Comparison of ENCODE assay signal across 8 cellular contexts in the genomic region with DNA sequence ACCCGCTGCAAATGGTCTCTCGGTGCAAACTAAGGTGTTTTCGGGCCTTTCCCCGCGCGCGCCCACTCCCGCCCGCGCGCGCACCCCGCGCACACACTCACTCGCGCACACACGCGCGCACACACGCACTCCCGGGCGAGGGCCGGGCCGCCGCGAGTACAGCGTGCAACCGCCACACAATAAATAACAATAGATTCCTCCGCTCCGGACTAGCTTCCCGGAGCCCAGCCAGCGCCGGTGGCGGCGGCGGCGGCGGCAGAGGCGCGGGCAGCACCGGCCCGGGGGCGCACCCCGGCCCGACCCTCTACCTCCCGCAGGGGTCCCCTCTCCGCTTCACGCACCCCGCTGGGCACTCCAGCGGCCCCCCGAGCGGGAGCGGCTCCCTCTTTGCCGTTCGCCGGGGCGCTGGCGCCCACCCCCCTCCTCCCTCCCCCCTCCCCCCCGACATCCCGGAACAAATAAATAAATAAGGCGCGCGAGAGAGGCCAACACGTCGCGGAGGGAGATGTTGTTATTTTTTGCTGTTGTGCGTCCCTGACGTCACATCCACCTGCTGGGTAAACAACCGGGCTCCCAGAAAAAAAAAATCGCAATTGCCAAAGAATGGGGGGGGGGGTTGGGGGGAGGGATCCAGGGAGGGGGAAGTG. TPM values are rescaled to one million over a fixed set of nuclear protein-coding genes. Genes with fewer than 3 reads are reported as not detected.
DNase-seq lines count a peak whose midpoint lies in the region; ATAC-seq, FAIRE-seq and TF ChIP-seq lines count a peak whose summit lies in the region.

Gene FOXP1 (minus strand): TSS at position 160 of the 647 bp plus-strand sequence. CDS start 385,347 bp downstream, outside the sequence.

- no peaks in the 10 kb centered on the region for H4K20me1 ChIP-seq in neural cell (ENCODE audit: insufficient read depth)

- TF ChIP-seq EP300 in neural cell (conservative IDR thresholded peaks at IDR 0.05; ENCODE audit: poor library complexity, severe bottlenecking): peak; percentile 10

- H3K36me3 Mint-ChIP-seq in activated naive CD4-positive, alpha-beta T cell treated with anti-CD3 and anti-CD28 coated beads for 36 hours (ENCODE audit: low read depth): peaks cover 7% of the 10 kb centered on the region

- no peak within 1 kb of the TSS for H2AFZ ChIP-seq in neural cell (ENCODE audit: low read depth, low read length)

- DNase-seq in Jurkat, Clone E6-1 (ENCODE audit: low read depth, low spot score): peak; percentile 90
- DNase-seq in SHP77 treated with DMSO at 0.1 percent for 48 hours (lab: John Stamatoyannopoulos, UW) (peak; percentile 21), frontal cortex (ENCODE audit: low spot score in 2 of 2) (peak; percentile 52 to 68), NCI-H1694 treated with DMSO at 0.1 percent for 48 hours (lab: John Stamatoyannopoulos, UW) (no peak)
- peak; percentile 63 for DNase-seq in activated naive CD4-positive, alpha-beta T cell treated with anti-CD3 and anti-CD28 coated beads for 36 hours

- ATAC-seq in GM18502 (IDR thresholded peaks at IDR 0.05; ENCODE audit: poor library complexity, unreplicated experiment): peak; percentile 45

- no peaks in the 10 kb centered on the region for H3K79me2 ChIP-seq in neural cell (replicated peaks; ENCODE audit: insufficient read depth, low read length)

- no peak for TF ChIP-seq RAD21 in neural cell (conservative IDR thresholded peaks at IDR 0.05)

- no peak for FAIRE-seq in frontal cortex (lab: Jason Lieb, UNC)

- peak within 1 kb of the TSS; percentile 82 for H3K4me2 ChIP-seq in neural cell (ENCODE audit: low read length)

- H3K27me3 ChIP-seq in neural cell (ENCODE audit: insufficient read depth, low read depth, low read length): peaks cover 26% of the 10 kb centered on the region
- no peaks in the 10 kb centered on the region for H3K27me3 ChIP-seq in subcutaneous abdominal adipose tissue (ENCODE audit: control insufficient read depth in 5 of 5, insufficient read depth in 4 of 5, low read length in 5 of 5)

- peaks cover 9% of the 10 kb centered on the region for H3F3A ChIP-seq in neural cell (ENCODE audit: insufficient read depth, low read length, poor library complexity, severe bottlenecking)

- H3K4me3 Mint-ChIP-seq in activated naive CD4-positive, alpha-beta T cell treated with anti-CD3 and anti-CD28 coated beads for 36 hours: peak within 1 kb of the TSS; percentile 95

- peak within 1 kb of the TSS; percentile 64 for H3K27ac ChIP-seq in neural cell (ENCODE audit: low read length)
- peak within 1 kb of the TSS; percentile 89 for H3K27ac ChIP-seq in subcutaneous abdominal adipose tissue (ENCODE audit: low read depth, low read length)

- peak within 1 kb of the TSS; percentile 73 for H3K4me3 ChIP-seq in Jurkat, Clone E6-1 (ENCODE audit: low read length)
- H3K4me3 ChIP-seq in neural cell (ENCODE audit: low read length): peak within 1 kb of the TSS; percentile 84
- peak within 1 kb of the TSS; percentile 72 to 96 (median 92) for H3K4me3 ChIP-seq in subcutaneous abdominal adipose tissue (ENCODE audit: low read depth in 1 of 5, low read length in 5 of 5)

- TF ChIP-seq CTCF in neural cell (IDR thresholded peaks at IDR 0.05; ENCODE audit: poor library complexity, severe bottlenecking): no peak

- H3K36me3 ChIP-seq in neural cell (ENCODE audit: insufficient read depth, low read length) (no peaks in the 10 kb centered on the region), subcutaneous abdominal adipose tissue (ENCODE audit: control insufficient read depth in 5 of 5, insufficient read depth in 5 of 5, low read length in 5 of 5) (no peaks in the 10 kb centered on the region)

- H3K9me2 ChIP-seq in neural cell (ENCODE audit: insufficient read depth, low read length): no peaks in the 10 kb centered on the region

- no peaks in the 10 kb centered on the region for H3K9me3 Mint-ChIP-seq in activated naive CD4-positive, alpha-beta T cell treated with anti-CD3 and anti-CD28 coated beads for 36 hours

- H3K9me3 ChIP-seq in neural cell (ENCODE audit: low read length) (no peaks in the 10 kb centered on the region), subcutaneous abdominal adipose tissue (ENCODE audit: control insufficient read depth in 5 of 5, low read length in 5 of 5) (no peaks in the 10 kb centered on the region)

- H3K27ac Mint-ChIP-seq in activated naive CD4-positive, alpha-beta T cell treated with anti-CD3 and anti-CD28 coated beads for 36 hours: peak within 1 kb of the TSS; percentile 99

- CTCF ChIA-PET in activated naive CD4-positive, alpha-beta T cell treated with anti-CD3 and anti-CD28 coated beads for 36 hours (lab: Charles Lee): interaction anchor here (1.1 kb wide), 1 partner anchor 200 kb away, joined by 4 read pairs; no protein-coding TSS in a partner anchor

- no peaks in the 10 kb centered on the region for H3K27me3 Mint-ChIP-seq in activated naive CD4-positive, alpha-beta T cell treated with anti-CD3 and anti-CD28 coated beads for 36 hours (ENCODE audit: low read depth)

- H3K4me1 ChIP-seq in subcutaneous abdominal adipose tissue (ENCODE audit: control insufficient read depth in 5 of 5, insufficient read depth in 5 of 5, low read length in 5 of 5): peaks cover 0 to 34% (median 23%) of the 10 kb centered on the region in 5 donors

- intact Hi-C loops in activated naive CD4-positive, alpha-beta T cell treated with anti-CD3 and anti-CD28 coated beads for 36 hours (cut with micrococcal nuclease): loop anchor here (1.0 to 5.0 kb wide), 9 partner anchors 55 to 573 kb away; no protein-coding TSS in a partner anchor

- H3K4me1 Mint-ChIP-seq in activated naive CD4-positive, alpha-beta T cell treated with anti-CD3 and anti-CD28 coated beads for 36 hours (ENCODE audit: low read depth): peaks cover 47% of the 10 kb centered on the region

- peak within 1 kb of the TSS; percentile 66 for H3K9ac ChIP-seq in neural cell (ENCODE audit: low read length)
- peak within 1 kb of the TSS; percentile 32 to 92 (median 86) for H3K9ac ChIP-seq in subcutaneous abdominal adipose tissue (ENCODE audit: low read length in 5 of 5)

TF ChIP-seq in neural cell, 6 proteins besides CTCF, POLR2A, EP300 and RAD21:
- peak; percentile 82 for TF ChIP-seq MXI1 (conservative IDR thresholded peaks at IDR 0.05; ENCODE audit: poor library complexity, severe bottlenecking)
- TF ChIP-seq POLR2AphosphoS5 (IDR thresholded peaks at IDR 0.05): no peak
- peak; percentile 52 for TF ChIP-seq SMC3 (conservative IDR thresholded peaks at IDR 0.05; ENCODE audit: poor library complexity)
- TF ChIP-seq EZH2 (IDR thresholded peaks at IDR 0.05; ENCODE audit: borderline replicate concordance, insufficient read depth, low read length, poor library complexity, severe bottlenecking): no peak
- TF ChIP-seq, protein P1, sequence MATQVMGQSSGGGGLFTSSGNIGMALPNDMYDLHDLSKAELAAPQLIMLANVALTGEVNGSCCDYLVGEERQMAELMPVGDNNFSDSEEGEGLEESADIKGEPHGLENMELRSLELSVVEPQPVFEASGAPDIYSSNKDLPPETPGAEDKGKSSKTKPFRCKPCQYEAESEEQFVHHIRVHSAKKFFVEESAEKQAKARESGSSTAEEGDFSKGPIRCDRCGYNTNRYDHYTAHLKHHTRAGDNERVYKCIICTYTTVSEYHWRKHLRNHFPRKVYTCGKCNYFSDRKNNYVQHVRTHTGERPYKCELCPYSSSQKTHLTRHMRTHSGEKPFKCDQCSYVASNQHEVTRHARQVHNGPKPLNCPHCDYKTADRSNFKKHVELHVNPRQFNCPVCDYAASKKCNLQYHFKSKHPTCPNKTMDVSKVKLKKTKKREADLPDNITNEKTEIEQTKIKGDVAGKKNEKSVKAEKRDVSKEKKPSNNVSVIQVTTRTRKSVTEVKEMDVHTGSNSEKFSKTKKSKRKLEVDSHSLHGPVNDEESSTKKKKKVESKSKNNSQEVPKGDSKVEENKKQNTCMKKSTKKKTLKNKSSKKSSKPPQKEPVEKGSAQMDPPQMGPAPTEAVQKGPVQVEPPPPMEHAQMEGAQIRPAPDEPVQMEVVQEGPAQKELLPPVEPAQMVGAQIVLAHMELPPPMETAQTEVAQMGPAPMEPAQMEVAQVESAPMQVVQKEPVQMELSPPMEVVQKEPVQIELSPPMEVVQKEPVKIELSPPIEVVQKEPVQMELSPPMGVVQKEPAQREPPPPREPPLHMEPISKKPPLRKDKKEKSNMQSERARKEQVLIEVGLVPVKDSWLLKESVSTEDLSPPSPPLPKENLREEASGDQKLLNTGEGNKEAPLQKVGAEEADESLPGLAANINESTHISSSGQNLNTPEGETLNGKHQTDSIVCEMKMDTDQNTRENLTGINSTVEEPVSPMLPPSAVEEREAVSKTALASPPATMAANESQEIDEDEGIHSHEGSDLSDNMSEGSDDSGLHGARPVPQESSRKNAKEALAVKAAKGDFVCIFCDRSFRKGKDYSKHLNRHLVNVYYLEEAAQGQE (IDR thresholded peaks at IDR 0.05; ENCODE audit: borderline replicate concordance): no peak
TF ChIP-seq in neural cell: peak in this region for 2.

RNA-seq across cellular contexts. Expression of gene FOXP1, which starts in this region (rescaled TPM):
- polyA plus RNA-seq in Jurkat, Clone E6-1 (2012; ENCODE audit: insufficient read depth, insufficient read length): 10.2 TPM
- 10 to 100 TPM; 95.2 to 97.4 TPM for total RNA-seq in activated naive CD4-positive, alpha-beta T cell treated with anti-CD3 and anti-CD28 coated beads for 36 hours
- 118 TPM for total RNA-seq in frontal cortex
- polyA plus RNA-seq in neural cell: 5.6 and 6.1 TPM in 2 replicates
- 53.6 and 55.8 TPM in 2 replicates for polyA minus RNA-seq in neural cell
